1 cellular context compared by ENCODE assay signal in the genomic region with DNA sequence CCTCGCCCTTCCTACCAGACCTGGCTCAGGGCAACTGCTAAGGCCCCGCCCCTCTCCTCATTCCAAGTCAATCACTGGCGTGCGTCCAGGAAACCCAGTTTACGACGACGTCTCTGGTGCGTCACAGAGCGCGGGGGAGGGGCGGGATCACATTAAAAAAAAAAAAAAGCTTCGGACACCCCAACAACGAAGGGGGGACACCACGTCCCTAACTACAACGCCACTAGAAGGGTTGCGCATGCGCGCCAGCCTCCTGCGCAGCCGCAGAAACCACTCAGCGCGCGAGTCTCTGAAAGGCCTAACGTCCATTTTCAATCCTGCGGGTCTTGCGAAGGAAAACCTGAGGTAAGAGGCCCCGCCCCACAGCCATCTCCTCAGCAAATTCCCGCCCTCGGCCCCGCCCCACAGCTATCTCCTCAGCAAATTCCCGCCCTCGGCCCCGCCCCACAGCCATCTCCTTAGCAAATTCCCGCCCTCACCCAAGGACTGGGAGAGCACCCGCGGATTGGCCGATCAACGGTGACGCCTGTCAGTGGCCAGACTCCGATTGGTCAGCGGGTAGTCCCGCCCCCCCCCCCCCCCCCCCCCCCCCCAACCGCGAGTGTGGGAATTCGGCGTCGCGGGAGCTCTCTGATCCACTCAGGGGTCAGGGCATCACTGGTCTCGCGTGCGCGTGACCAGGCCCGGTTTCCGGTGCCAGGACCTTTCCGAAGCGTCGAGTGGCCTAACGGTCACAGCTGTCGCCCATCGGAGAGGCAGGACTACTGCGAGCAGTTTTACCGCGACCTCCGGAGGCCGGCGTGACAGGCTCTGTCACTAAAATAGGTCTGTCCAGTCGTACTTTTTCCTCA.
TF ChIP-seq lines count a peak whose summit lies in the region.

A gene with protein sequence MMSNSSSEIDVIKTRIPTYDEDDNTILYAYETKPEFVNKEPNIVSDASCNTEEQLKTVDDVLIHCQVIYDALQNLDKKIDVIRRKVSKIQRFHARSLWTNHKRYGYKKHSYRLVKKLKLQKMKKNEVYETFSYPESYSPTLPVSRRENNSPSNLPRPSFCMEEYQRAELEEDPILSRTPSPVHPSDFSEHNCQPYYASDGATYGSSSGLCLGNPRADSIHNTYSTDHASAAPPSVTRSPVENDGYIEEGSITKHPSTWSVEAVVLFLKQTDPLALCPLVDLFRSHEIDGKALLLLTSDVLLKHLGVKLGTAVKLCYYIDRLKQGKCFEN (plus strand): TSS at position 638 of the 851 bp plus-strand sequence. CDS start 6,694 bp downstream, outside the sequence.

TF ChIP-seq in HepG2, 621 proteins besides CTCF, POLR2A, EP300 and RAD21 (continued from another document and continues in another):
- TF ChIP-seq, protein P1, sequence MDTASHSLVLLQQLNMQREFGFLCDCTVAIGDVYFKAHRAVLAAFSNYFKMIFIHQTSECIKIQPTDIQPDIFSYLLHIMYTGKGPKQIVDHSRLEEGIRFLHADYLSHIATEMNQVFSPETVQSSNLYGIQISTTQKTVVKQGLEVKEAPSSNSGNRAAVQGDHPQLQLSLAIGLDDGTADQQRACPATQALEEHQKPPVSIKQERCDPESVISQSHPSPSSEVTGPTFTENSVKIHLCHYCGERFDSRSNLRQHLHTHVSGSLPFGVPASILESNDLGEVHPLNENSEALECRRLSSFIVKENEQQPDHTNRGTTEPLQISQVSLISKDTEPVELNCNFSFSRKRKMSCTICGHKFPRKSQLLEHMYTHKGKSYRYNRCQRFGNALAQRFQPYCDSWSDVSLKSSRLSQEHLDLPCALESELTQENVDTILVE (CRISPR knock-in tag; IDR thresholded peaks at IDR 0.05), result no peak
- TF ChIP-seq IKZF1 (IDR thresholded peaks at IDR 0.05), result no peak
- TF ChIP-seq LCORL (IDR thresholded peaks at IDR 0.05), result no peak
- TF ChIP-seq LCORL (CRISPR knock-in tag; IDR thresholded peaks at IDR 0.05), result no peak
- no peak for TF ChIP-seq ZNF235 (CRISPR knock-in tag; IDR thresholded peaks at IDR 0.05; ENCODE audit: borderline replicate concordance)
- TF ChIP-seq ZNF138 (CRISPR knock-in tag; IDR thresholded peaks at IDR 0.05; ENCODE audit: low read depth), result no peak
- TF ChIP-seq ZNF678 (CRISPR knock-in tag; IDR thresholded peaks at IDR 0.05), result no peak
- no peak for TF ChIP-seq ZNF777 (CRISPR knock-in tag; IDR thresholded peaks at IDR 0.05)
- no peak for TF ChIP-seq PTBP1 (IDR thresholded peaks at IDR 0.05; ENCODE audit: low read depth, low read length, poor library complexity, severe bottlenecking)
- no peak for TF ChIP-seq ZNF720 (CRISPR knock-in tag; IDR thresholded peaks at IDR 0.05)
- no peak for TF ChIP-seq GABPA (IDR thresholded peaks at IDR 0.05; ENCODE audit: low read depth, low read length)
- 0 out of 2 replicates have a peak, but pooled peaks have one; percentile 28 for TF ChIP-seq GABPA (CRISPR knock-in tag; IDR thresholded peaks at IDR 0.05; ENCODE audit: low read depth)
- TF ChIP-seq, protein P2, sequence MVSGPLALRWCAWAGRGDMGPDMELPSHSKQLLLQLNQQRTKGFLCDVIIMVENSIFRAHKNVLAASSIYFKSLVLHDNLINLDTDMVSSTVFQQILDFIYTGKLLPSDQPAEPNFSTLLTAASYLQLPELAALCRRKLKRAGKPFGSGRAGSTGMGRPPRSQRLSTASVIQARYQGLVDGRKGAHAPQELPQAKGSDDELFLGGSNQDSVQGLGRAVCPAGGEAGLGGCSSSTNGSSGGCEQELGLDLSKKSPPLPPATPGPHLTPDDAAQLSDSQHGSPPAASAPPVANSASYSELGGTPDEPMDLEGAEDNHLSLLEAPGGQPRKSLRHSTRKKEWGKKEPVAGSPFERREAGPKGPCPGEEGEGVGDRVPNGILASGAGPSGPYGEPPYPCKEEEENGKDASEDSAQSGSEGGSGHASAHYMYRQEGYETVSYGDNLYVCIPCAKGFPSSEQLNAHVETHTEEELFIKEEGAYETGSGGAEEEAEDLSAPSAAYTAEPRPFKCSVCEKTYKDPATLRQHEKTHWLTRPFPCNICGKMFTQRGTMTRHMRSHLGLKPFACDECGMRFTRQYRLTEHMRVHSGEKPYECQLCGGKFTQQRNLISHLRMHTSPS (CRISPR knock-in tag; IDR thresholded peaks at IDR 0.05; ENCODE audit: low read depth), result no peak
- TF ChIP-seq RFX5 (IDR thresholded peaks at IDR 0.05; ENCODE audit: low read depth, low read length), result peak; percentile 62; the same call in 1 of the 2 replicates
- no peak for TF ChIP-seq ZKSCAN1 (IDR thresholded peaks at IDR 0.05; ENCODE audit: low read length)
- no peak for TF ChIP-seq ZSCAN30 (CRISPR knock-in tag; IDR thresholded peaks at IDR 0.05)
- TF ChIP-seq, protein P3, sequence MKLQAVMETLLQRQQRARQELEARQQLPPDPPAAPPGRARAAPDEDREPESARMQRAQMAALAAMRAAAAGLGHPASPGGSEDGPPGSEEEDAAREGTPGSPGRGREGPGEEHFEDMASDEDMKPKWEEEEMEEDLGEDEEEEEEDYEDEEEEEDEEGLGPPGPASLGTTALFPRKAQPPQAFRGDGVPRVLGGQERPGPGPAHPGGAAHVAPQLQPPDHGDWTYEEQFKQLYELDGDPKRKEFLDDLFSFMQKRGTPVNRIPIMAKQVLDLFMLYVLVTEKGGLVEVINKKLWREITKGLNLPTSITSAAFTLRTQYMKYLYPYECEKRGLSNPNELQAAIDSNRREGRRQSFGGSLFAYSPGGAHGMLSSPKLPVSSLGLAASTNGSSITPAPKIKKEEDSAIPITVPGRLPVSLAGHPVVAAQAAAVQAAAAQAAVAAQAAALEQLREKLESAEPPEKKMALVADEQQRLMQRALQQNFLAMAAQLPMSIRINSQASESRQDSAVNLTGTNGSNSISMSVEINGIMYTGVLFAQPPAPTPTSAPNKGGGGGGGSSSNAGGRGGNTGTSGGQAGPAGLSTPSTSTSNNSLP (IDR thresholded peaks at IDR 0.05; ENCODE audit: low read depth, low read length), result peak; percentile 55
- TF ChIP-seq MTA3 (CRISPR knock-in tag; IDR thresholded peaks at IDR 0.05), result no peak
- TF ChIP-seq, protein P4, sequence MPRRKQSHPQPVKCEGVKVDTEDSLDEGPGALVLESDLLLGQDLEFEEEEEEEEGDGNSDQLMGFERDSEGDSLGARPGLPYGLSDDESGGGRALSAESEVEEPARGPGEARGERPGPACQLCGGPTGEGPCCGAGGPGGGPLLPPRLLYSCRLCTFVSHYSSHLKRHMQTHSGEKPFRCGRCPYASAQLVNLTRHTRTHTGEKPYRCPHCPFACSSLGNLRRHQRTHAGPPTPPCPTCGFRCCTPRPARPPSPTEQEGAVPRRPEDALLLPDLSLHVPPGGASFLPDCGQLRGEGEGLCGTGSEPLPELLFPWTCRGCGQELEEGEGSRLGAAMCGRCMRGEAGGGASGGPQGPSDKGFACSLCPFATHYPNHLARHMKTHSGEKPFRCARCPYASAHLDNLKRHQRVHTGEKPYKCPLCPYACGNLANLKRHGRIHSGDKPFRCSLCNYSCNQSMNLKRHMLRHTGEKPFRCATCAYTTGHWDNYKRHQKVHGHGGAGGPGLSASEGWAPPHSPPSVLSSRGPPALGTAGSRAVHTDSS (CRISPR knock-in tag; conservative IDR thresholded peaks at IDR 0.05), result no peak
- TF ChIP-seq ZSCAN31 (CRISPR knock-in tag; IDR thresholded peaks at IDR 0.05; ENCODE audit: low read depth), result no peak
- no peak for TF ChIP-seq MTA1 (CRISPR knock-in tag; IDR thresholded peaks at IDR 0.05; ENCODE audit: borderline replicate concordance)
- no peak for TF ChIP-seq PCBP2 (optimal IDR thresholded peaks at IDR 0.05; ENCODE audit: low read depth, low read length, poor library complexity, severe bottlenecking)
- TF ChIP-seq, protein P5, sequence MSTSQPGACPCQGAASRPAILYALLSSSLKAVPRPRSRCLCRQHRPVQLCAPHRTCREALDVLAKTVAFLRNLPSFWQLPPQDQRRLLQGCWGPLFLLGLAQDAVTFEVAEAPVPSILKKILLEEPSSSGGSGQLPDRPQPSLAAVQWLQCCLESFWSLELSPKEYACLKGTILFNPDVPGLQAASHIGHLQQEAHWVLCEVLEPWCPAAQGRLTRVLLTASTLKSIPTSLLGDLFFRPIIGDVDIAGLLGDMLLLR (CRISPR knock-in tag; IDR thresholded peaks at IDR 0.05), result no peak
- TF ChIP-seq, protein P6, sequence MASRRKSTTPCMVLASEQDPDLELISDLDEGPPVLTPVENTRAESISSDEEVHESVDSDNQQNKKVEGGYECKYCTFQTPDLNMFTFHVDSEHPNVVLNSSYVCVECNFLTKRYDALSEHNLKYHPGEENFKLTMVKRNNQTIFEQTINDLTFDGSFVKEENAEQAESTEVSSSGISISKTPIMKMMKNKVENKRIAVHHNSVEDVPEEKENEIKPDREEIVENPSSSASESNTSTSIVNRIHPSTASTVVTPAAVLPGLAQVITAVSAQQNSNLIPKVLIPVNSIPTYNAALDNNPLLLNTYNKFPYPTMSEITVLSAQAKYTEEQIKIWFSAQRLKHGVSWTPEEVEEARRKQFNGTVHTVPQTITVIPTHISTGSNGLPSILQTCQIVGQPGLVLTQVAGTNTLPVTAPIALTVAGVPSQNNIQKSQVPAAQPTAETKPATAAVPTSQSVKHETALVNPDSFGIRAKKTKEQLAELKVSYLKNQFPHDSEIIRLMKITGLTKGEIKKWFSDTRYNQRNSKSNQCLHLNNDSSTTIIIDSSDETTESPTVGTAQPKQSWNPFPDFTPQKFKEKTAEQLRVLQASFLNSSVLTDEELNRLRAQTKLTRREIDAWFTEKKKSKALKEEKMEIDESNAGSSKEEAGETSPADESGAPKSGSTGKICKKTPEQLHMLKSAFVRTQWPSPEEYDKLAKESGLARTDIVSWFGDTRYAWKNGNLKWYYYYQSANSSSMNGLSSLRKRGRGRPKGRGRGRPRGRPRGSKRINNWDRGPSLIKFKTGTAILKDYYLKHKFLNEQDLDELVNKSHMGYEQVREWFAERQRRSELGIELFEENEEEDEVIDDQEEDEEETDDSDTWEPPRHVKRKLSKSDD (CRISPR knock-in tag; IDR thresholded peaks at IDR 0.05; ENCODE audit: low read depth), result no peak
- TF ChIP-seq SIX4 (CRISPR knock-in tag; IDR thresholded peaks at IDR 0.05), result no peak
- no peak for TF ChIP-seq ZNF264 (CRISPR knock-in tag; IDR thresholded peaks at IDR 0.05)
- no peak for TF ChIP-seq KMT2B (CRISPR knock-in tag; IDR thresholded peaks at IDR 0.05)
- no peak for TF ChIP-seq NFRKB (IDR thresholded peaks at IDR 0.05)
- TF ChIP-seq ZFP41 (CRISPR knock-in tag; IDR thresholded peaks at IDR 0.05; ENCODE audit: borderline replicate concordance), result no peak
- peak; percentile 84 for TF ChIP-seq CREB1 (IDR thresholded peaks at IDR 0.05)
- TF ChIP-seq CREB1 (CRISPR knock-in tag; IDR thresholded peaks at IDR 0.05), result peak; percentile 86
- no peak for TF ChIP-seq RXRA (CRISPR knock-in tag; IDR thresholded peaks at IDR 0.05)
- TF ChIP-seq KDM1A (CRISPR knock-in tag; IDR thresholded peaks at IDR 0.05), result no peak
- TF ChIP-seq, protein P7, sequence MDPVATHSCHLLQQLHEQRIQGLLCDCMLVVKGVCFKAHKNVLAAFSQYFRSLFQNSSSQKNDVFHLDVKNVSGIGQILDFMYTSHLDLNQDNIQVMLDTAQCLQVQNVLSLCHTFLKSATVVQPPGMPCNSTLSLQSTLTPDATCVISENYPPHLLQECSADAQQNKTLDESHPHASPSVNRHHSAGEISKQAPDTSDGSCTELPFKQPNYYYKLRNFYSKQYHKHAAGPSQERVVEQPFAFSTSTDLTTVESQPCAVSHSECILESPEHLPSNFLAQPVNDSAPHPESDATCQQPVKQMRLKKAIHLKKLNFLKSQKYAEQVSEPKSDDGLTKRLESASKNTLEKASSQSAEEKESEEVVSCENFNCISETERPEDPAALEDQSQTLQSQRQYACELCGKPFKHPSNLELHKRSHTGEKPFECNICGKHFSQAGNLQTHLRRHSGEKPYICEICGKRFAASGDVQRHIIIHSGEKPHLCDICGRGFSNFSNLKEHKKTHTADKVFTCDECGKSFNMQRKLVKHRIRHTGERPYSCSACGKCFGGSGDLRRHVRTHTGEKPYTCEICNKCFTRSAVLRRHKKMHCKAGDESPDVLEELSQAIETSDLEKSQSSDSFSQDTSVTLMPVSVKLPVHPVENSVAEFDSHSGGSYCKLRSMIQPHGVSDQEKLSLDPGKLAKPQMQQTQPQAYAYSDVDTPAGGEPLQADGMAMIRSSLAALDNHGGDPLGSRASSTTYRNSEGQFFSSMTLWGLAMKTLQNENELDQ (CRISPR knock-in tag; IDR thresholded peaks at IDR 0.05; ENCODE audit: borderline replicate concordance), result no peak
- no peak for TF ChIP-seq KLF13 (CRISPR knock-in tag; IDR thresholded peaks at IDR 0.05)
- no peak for TF ChIP-seq GLI4 (CRISPR knock-in tag; IDR thresholded peaks at IDR 0.05; ENCODE audit: borderline replicate concordance)
- TF ChIP-seq, protein P8, sequence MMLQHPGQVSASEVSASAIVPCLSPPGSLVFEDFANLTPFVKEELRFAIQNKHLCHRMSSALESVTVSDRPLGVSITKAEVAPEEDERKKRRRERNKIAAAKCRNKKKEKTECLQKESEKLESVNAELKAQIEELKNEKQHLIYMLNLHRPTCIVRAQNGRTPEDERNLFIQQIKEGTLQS (CRISPR knock-in tag; IDR thresholded peaks at IDR 0.05), result no peak
- no peak for TF ChIP-seq KLF15 (CRISPR knock-in tag; IDR thresholded peaks at IDR 0.05; ENCODE audit: borderline replicate concordance)
- peak; percentile 42; the same call in 1 of the 2 replicates for TF ChIP-seq ZFY (CRISPR knock-in tag; IDR thresholded peaks at IDR 0.05)
- TF ChIP-seq ZNF224 (CRISPR knock-in tag; IDR thresholded peaks at IDR 0.05), result no peak
- TF ChIP-seq ZBTB8A (CRISPR knock-in tag; IDR thresholded peaks at IDR 0.05; ENCODE audit: borderline replicate concordance, low read depth), result no peak
- no peak for TF ChIP-seq RARG (CRISPR knock-in tag; IDR thresholded peaks at IDR 0.05; ENCODE audit: low read depth)
- 0 out of 2 replicates have a peak, but pooled peaks have one; percentile 1 for TF ChIP-seq YEATS4 (CRISPR knock-in tag; IDR thresholded peaks at IDR 0.05; ENCODE audit: borderline replicate concordance)
- no peak for TF ChIP-seq ZNF883 (CRISPR knock-in tag; IDR thresholded peaks at IDR 0.05; ENCODE audit: not compliant biosample characterization)
- TF ChIP-seq, protein P9, sequence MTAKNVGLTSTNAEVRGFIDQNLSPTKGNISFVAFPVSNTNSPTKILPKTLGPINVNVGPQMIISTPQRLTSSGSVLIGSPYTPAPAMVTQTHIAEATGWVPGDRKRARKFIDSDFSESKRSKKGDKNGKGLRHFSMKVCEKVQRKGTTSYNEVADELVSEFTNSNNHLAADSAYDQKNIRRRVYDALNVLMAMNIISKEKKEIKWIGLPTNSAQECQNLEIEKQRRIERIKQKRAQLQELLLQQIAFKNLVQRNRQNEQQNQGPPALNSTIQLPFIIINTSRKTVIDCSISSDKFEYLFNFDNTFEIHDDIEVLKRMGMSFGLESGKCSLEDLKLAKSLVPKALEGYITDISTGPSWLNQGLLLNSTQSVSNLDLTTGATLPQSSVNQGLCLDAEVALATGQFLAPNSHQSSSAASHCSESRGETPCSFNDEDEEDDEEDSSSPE (CRISPR knock-in tag; IDR thresholded peaks at IDR 0.05), result peak; percentile 77
- no peak for TF ChIP-seq ZNF382 (CRISPR knock-in tag; IDR thresholded peaks at IDR 0.05; ENCODE audit: borderline replicate concordance)
- TF ChIP-seq NFE2L2 (IDR thresholded peaks at IDR 0.05; ENCODE audit: low read length), result no peak
- TF ChIP-seq ZNF350 (CRISPR knock-in tag; IDR thresholded peaks at IDR 0.05; ENCODE audit: borderline replicate concordance, low read depth), result no peak
- TF ChIP-seq, protein P10, sequence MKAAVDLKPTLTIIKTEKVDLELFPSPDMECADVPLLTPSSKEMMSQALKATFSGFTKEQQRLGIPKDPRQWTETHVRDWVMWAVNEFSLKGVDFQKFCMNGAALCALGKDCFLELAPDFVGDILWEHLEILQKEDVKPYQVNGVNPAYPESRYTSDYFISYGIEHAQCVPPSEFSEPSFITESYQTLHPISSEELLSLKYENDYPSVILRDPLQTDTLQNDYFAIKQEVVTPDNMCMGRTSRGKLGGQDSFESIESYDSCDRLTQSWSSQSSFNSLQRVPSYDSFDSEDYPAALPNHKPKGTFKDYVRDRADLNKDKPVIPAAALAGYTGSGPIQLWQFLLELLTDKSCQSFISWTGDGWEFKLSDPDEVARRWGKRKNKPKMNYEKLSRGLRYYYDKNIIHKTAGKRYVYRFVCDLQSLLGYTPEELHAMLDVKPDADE (CRISPR knock-in tag; IDR thresholded peaks at IDR 0.05), result no peak
